13 cellular contexts compared by ENCODE assay signal in the genomic region with DNA sequence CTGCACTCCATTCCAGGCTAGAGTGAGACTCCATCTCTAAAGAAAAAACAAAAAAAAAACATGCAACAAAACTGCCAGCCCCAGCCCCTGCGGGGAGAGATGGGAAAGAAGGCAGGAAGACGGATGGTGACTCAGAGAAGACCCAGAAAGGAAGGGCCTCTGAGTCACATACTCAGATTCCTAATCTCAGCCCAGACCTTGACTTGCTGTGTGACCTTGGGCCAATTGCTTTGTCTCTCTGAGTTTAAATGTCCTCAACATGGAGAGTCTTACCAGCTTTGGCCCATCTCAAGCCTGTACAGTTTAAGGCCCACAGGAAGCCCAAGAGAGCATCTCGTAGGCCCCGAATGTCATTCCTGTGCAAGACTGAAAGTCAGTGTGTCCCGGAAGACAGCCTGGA.
DNase-seq lines count a peak whose midpoint lies in the region; ATAC-seq and TF ChIP-seq lines count a peak whose summit lies in the region.
"Had no signal": no experiment of that assay in that cellular context is flagged by ENCODE, and none has a peak within 500 bp of the region (broad histone marks: within the 10 kb centered on the region; RNA-seq: fewer than 3 reads in every experiment).

No MANE protein-coding gene starts in this region.

- DNase-seq in Daoy (ENCODE audit: low read depth) (peak; percentile 88), IMR-90 (peak; percentile 74), adipocyte (ENCODE audit: low read depth) (peak; percentile 4), kidney tubule cell (ENCODE audit: low spot score) (peak; percentile 73), osteocyte (ENCODE audit: extremely low spot score, unreplicated experiment) (no peak), putamen (ENCODE audit: low spot score) (no peak), NCI-H2081 treated with DMSO at 0.1 percent for 48 hours (lab: John Stamatoyannopoulos, UW) (no peak), NCI-H187 treated with DMSO at 0.1 percent for 48 hours (lab: John Stamatoyannopoulos, UW) (no peak)
- DNase-seq: GF-D8, NCI-H1436 had no signal

- dilution Hi-C loops in IMR-90 (cut with HindIII; ENCODE audit: low sequenced_read_pairs, unreplicated experiment), result no loop called here

- CTCF ChIA-PET in IMR-90 (lab: Yijun Ruan, JAX), result no interaction called here

- no peak overlapping the region for H3K4me3 Mint-ChIP-seq in osteocyte (ENCODE audit: unreplicated experiment)
- H3K4me3 Mint-ChIP-seq: dendritic cell treated with granulocyte-macrophage colony-stimulating factor and Interleukin-4, amounts not matched to agents 40 ng/mL and 50 ng/mL, for 4 days had no signal

- H3K36me3 Mint-ChIP-seq in osteocyte (ENCODE audit: unreplicated experiment), result no peaks in the 10 kb centered on the region

- in situ Hi-C loops in IMR-90 (cut with MboI; ENCODE audit: low sequenced_read_pairs), result no loop called here

- no peak overlapping the region for H4K5ac ChIP-seq in IMR-90 (ENCODE audit: low read depth, low read length)

- peak overlapping the region; percentile 26 for H3K56ac ChIP-seq in IMR-90 (ENCODE audit: extremely low read depth, insufficient read depth, low read length)

- no peak overlapping the region for H3K4me2 ChIP-seq in IMR-90 (ENCODE audit: low read depth, low read length)

- H3K9ac ChIP-seq in IMR-90 (ENCODE audit: low read depth, low read length) (no peak overlapping the region), adipocyte (ENCODE audit: low read length) (no peak overlapping the region)

- H3K9me3 ChIP-seq in IMR-90 (ENCODE audit: control insufficient read depth, insufficient read depth, low read length) (no peaks in the 10 kb centered on the region), adipocyte (ENCODE audit: control insufficient read depth, low read length) (no peaks in the 10 kb centered on the region)
- H3K9me3 ChIP-seq: neutrophil, SJCRH30 had no signal

- peak overlapping the region; percentile 79 for H2BK120ac ChIP-seq in IMR-90 (ENCODE audit: low read depth, low read length)

- H2AK9ac ChIP-seq in IMR-90 (replicated peaks; ENCODE audit: low read depth, low read length, poor library complexity), result peak overlapping the region; percentile 89

- peak overlapping the region; percentile 11 for H2BK5ac ChIP-seq in IMR-90 (ENCODE audit: low read depth, low read length, poor library complexity, severe bottlenecking)

- peak overlapping the region; percentile 72 for H2AFZ ChIP-seq in IMR-90 (replicated peaks; ENCODE audit: low read length, poor library complexity)

- H3K27me3 ChIP-seq in IMR-90 (ENCODE audit: control insufficient read depth, insufficient read depth, low read length) (peaks cover 2% of the 10 kb centered on the region; the same call in 1 of the 2 replicates), adipocyte (replicated peaks; ENCODE audit: control insufficient read depth, insufficient read depth, low read length) (peaks cover 23% of the 10 kb centered on the region)

- WGBS in IMR-90 (ENCODE audit: extremely low coverage in 2 of 2, insufficient read length in 1 of 2), 2 experiments, result 90% methylated on average over 2 of the region's 5 CpGs; no CpG with 5 or more reads in 1 of the 2 experiments

- H3K14ac ChIP-seq in IMR-90 (replicated peaks; ENCODE audit: low read depth, low read length), result peak overlapping the region; percentile 82

- H3K4me1 ChIP-seq in IMR-90 (ENCODE audit: control insufficient read depth, insufficient read depth, low read length) (peaks cover 13% of the 10 kb centered on the region), adipocyte (ENCODE audit: control insufficient read depth, insufficient read depth, low read length) (no peaks in the 10 kb centered on the region)

- no peak overlapping the region for H3K18ac ChIP-seq in IMR-90 (ENCODE audit: low read depth, low read length)

- peak overlapping the region; percentile 82 for H2BK20ac ChIP-seq in IMR-90 (ENCODE audit: low read depth, low read length)

- peak; percentile 75 for ATAC-seq in IMR-90 (ENCODE audit: low read depth)

- no peak overlapping the region for H3K27ac Mint-ChIP-seq in osteocyte (ENCODE audit: unreplicated experiment)
- H3K27ac Mint-ChIP-seq: dendritic cell treated with granulocyte-macrophage colony-stimulating factor and Interleukin-4, amounts not matched to agents 40 ng/mL and 50 ng/mL, for 4 days had no signal

- H2AK5ac ChIP-seq in IMR-90 (ENCODE audit: low read depth, low read length), result peak overlapping the region; percentile 75

- no peak overlapping the region for H3K27ac ChIP-seq in IMR-90 (ENCODE audit: insufficient read depth, low read length)
- H3K27ac ChIP-seq: neutrophil, SJCRH30 had no signal

- intact Hi-C loops in IMR-90 (cut with micrococcal nuclease), result loop anchor here (10.0 kb wide), 1 partner anchor 84 kb away; a partner anchor contains a TSS

- H4K8ac ChIP-seq in IMR-90 (ENCODE audit: low read depth in 2 of 2, low read length in 2 of 2), result peak overlapping the region in 1 of 2 experiments; percentile 80; a peak in 2 of 4 replicates

- H3K4me3 ChIP-seq in IMR-90 (ENCODE audit: insufficient read depth, low read depth, low read length) (no peak overlapping the region), adipocyte (ENCODE audit: low read length) (no peak overlapping the region)
- H3K4me3 ChIP-seq: SJCRH30 had no signal

- peaks cover 20% of the 10 kb centered on the region for H3K4me1 Mint-ChIP-seq in osteocyte (ENCODE audit: unreplicated experiment)

- H3K9me1 ChIP-seq in IMR-90 (ENCODE audit: insufficient read depth, low read length), result peaks cover 8% of the 10 kb centered on the region

- no peak for TF ChIP-seq POLR2A in IMR-90 (IDR thresholded peaks at IDR 0.05; ENCODE audit: low read depth, low read length)

- TF ChIP-seq CTCF in IMR-90 (conservative IDR thresholded peaks at IDR 0.05; ENCODE audit: low read depth, low read length), result no peak
- TF ChIP-seq CTCF in osteocyte (IDR thresholded peaks at IDR 0.05), result no peak

- peak overlapping the region; percentile 74 for H4K91ac ChIP-seq in IMR-90 (ENCODE audit: insufficient read depth, low read depth, low read length)

- no peaks in the 10 kb centered on the region for H3K27me3 Mint-ChIP-seq in osteocyte (ENCODE audit: unreplicated experiment)

- POLR2A ChIA-PET in IMR-90 (lab: Charles Lee; ENCODE audit: unreplicated experiment), result no interaction called here

- TF ChIP-seq RAD21 in IMR-90 (IDR thresholded peaks at IDR 0.05; ENCODE audit: low read length), result no peak

- H3K23ac ChIP-seq in IMR-90 (ENCODE audit: low read depth, low read length), result peak overlapping the region; percentile 81

- peak overlapping the region; percentile 85 for H3K4ac ChIP-seq in IMR-90 (ENCODE audit: low read depth, low read length)

- no peaks in the 10 kb centered on the region for H3K79me1 ChIP-seq in IMR-90 (ENCODE audit: low read depth in 1 of 2, low read length in 2 of 2)

- H2BK15ac ChIP-seq in IMR-90 (ENCODE audit: low read depth, low read length), result peak overlapping the region; percentile 80; the same call in 1 of the 3 replicates

- H3K36me3 ChIP-seq in IMR-90 (ENCODE audit: control insufficient read depth, insufficient read depth, low read length), result no peaks in the 10 kb centered on the region
- no peaks in the 10 kb centered on the region for H3K36me3 ChIP-seq in adipocyte (ENCODE audit: control insufficient read depth, insufficient read depth, low read length, severe bottlenecking)
- H3K36me3 ChIP-seq: neutrophil, SJCRH30 had no signal

- no peaks in the 10 kb centered on the region for H4K20me1 ChIP-seq in IMR-90 (ENCODE audit: insufficient read depth, low read length)

- no TSS peak for BruUV-seq in IMR-90 (replicated peaks; lab: Mats Ljungman, UMichigan)

- no peaks in the 10 kb centered on the region for H3K9me3 Mint-ChIP-seq in osteocyte (ENCODE audit: unreplicated experiment)
- H3K9me3 Mint-ChIP-seq: dendritic cell treated with granulocyte-macrophage colony-stimulating factor and Interleukin-4, amounts not matched to agents 40 ng/mL and 50 ng/mL, for 4 days had no signal

TF ChIP-seq in IMR-90, 13 proteins besides CTCF, POLR2A, EP300 and RAD21:
- TF ChIP-seq FOS (IDR thresholded peaks at IDR 0.05; ENCODE audit: low read depth, low read length), result peak; percentile 59
- TF ChIP-seq, protein P1, sequence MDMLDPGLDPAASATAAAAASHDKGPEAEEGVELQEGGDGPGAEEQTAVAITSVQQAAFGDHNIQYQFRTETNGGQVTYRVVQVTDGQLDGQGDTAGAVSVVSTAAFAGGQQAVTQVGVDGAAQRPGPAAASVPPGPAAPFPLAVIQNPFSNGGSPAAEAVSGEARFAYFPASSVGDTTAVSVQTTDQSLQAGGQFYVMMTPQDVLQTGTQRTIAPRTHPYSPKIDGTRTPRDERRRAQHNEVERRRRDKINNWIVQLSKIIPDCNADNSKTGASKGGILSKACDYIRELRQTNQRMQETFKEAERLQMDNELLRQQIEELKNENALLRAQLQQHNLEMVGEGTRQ (IDR thresholded peaks at IDR 0.05; ENCODE audit: low read depth, low read length), result no peak
TF ChIP-seq in IMR-90: peak in this region for 1.

Comparison
In these comparisons a context has a peak if more than half of its experiments do, and no peak if none do; other contexts are left out.
1. DNase-seq: peak in Daoy (single experiment), IMR-90 (single experiment), adipocyte (single experiment) and kidney tubule cell (single experiment); none in osteocyte (single experiment), putamen (single experiment), NCI-H2081 treated with DMSO at 0.1 percent for 48 hours (single experiment) and NCI-H187 treated with DMSO at 0.1 percent for 48 hours (single experiment).